ENCODE assay signal across 20 cellular contexts in the genomic region with DNA sequence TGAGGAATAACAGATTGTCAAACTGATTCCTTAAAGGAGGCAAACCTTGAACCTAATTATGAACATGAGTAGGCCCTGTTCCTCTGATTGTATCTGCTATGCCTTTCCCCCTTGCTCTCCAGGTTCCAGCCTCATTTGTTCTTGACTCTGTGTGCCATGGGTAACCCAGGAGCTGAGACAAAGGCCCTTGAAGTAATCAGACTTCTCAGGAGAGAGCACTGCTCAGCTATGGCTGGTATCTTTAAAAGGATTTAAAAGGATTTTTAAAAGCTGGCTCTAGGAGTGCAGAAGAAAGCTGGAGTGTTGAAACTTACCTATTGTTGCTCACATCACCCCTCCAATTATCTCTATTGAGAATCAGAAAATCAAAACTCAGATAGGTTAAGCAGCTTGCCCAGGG.
"Had no signal": no experiment of that assay in that cellular context is flagged by ENCODE, and none has a peak within 500 bp of the region (broad histone marks: within the 10 kb centered on the region; RNA-seq: fewer than 3 reads in every experiment).

No MANE protein-coding gene starts in this region.

- H3K4me3 ChIP-seq: coronary artery, gastrocnemius medialis, left lung, upper lobe of right lung had no signal

- H3K27me3 ChIP-seq: gastrocnemius medialis, left lung, upper lobe of right lung had no signal

- ATAC-seq: activated CD4-positive, CD25-positive, alpha-beta regulatory T cell treated with anti-CD3 and anti-CD28 coated beads, Interleukin-2, amount 50 U/mL, for 24 hours; activated CD8-positive, alpha-beta T cell treated with anti-CD3 and anti-CD28 coated beads, Interleukin-2, amount 10 ng/mL, durations not matched to agents 7 days and 5 days; esophagus mucosa; gastrocnemius medialis; left lung; stimulated activated naive B cell treated with anti-CD40 and anti-IgM and Interleukin-4, amounts not matched to agents 10 μg/mL and 1 μg/mL and 100 μg/mL, for 72 hours; upper lobe of right lung had no signal

- H3K27ac Mint-ChIP-seq: activated CD4-positive, alpha-beta T cell treated with anti-CD3 and anti-CD28 coated beads, Interleukin-2, amount 10 ng/mL, durations not matched to agents 7 days and 5 days; activated CD8-positive, alpha-beta T cell treated with anti-CD3 and anti-CD28 coated beads, Interleukin-2, amount 10 ng/mL, durations not matched to agents 7 days and 5 days; nephron; progenitor cell of endocrine pancreas; stimulated activated naive B cell treated with anti-CD40 and anti-IgM and Interleukin-4, amounts not matched to agents 10 μg/mL and 1 μg/mL and 100 μg/mL, for 72 hours had no signal

- H3K36me3 ChIP-seq: gastrocnemius medialis, left lung, upper lobe of right lung had no signal

- H3K9me3 Mint-ChIP-seq: activated CD4-positive, alpha-beta T cell treated with anti-CD3 and anti-CD28 coated beads, Interleukin-2, amount 10 ng/mL, durations not matched to agents 7 days and 5 days; nephron had no signal

- H3K36me3 Mint-ChIP-seq: stimulated activated naive B cell treated with anti-CD40 and anti-IgM and Interleukin-4, amounts not matched to agents 10 μg/mL and 1 μg/mL and 100 μg/mL, for 72 hours had no signal

- DNase-seq: activated CD4-positive, alpha-beta T cell treated with anti-CD3 and anti-CD28 coated beads, Interleukin-2, amount 10 ng/mL, durations not matched to agents 7 days and 5 days; activated CD8-positive, alpha-beta memory T cell treated with anti-CD3 and anti-CD28 coated beads, Interleukin-2, amount 50 U/mL, for 48 hours; activated CD8-positive, alpha-beta T cell treated with anti-CD3 and anti-CD28 coated beads, Interleukin-2, amount 10 ng/mL, durations not matched to agents 7 days and 5 days; activated effector memory CD4-positive, alpha-beta T cell treated with Interleukin-2 at 50 U/mL for 16 hours; activated naive CD4-positive, alpha-beta T cell treated with anti-CD3 and anti-CD28 coated beads, Interleukin-2, amount 50 U/mL, for 16 hours; activated T-cell treated with anti-CD3 and anti-CD28 coated beads, Interleukin-2, amount 50 U/mL, for 48 hours; aorta; gastrocnemius medialis; head of caudate nucleus; kidney; left lung; midbrain; stimulated activated naive B cell treated with anti-CD40 and anti-IgM and Interleukin-4, amounts not matched to agents 10 μg/mL and 1 μg/mL and 100 μg/mL, for 72 hours; T-helper 9 cell; upper lobe of right lung had no signal

- H3K27me3 Mint-ChIP-seq: activated CD4-positive, alpha-beta T cell treated with anti-CD3 and anti-CD28 coated beads, Interleukin-2, amount 10 ng/mL, durations not matched to agents 7 days and 5 days; progenitor cell of endocrine pancreas; stimulated activated naive B cell treated with anti-CD40 and anti-IgM and Interleukin-4, amounts not matched to agents 10 μg/mL and 1 μg/mL and 100 μg/mL, for 72 hours had no signal

- H3K9me3 ChIP-seq: gastrocnemius medialis, upper lobe of right lung had no signal

- H3K27ac ChIP-seq: coronary artery, gastrocnemius medialis, left lung, upper lobe of right lung had no signal

- H3K4me3 Mint-ChIP-seq: activated CD4-positive, alpha-beta T cell treated with anti-CD3 and anti-CD28 coated beads, Interleukin-2, amount 10 ng/mL, durations not matched to agents 7 days and 5 days; activated CD8-positive, alpha-beta T cell treated with anti-CD3 and anti-CD28 coated beads, Interleukin-2, amount 10 ng/mL, durations not matched to agents 7 days and 5 days; nephron; stimulated activated naive B cell treated with anti-CD40 and anti-IgM and Interleukin-4, amounts not matched to agents 10 μg/mL and 1 μg/mL and 100 μg/mL, for 72 hours had no signal

- H3K4me1 ChIP-seq: gastrocnemius medialis, left lung, upper lobe of right lung had no signal

- H3K4me1 Mint-ChIP-seq: activated CD4-positive, alpha-beta T cell treated with anti-CD3 and anti-CD28 coated beads, Interleukin-2, amount 10 ng/mL, durations not matched to agents 7 days and 5 days; nephron; stimulated activated naive B cell treated with anti-CD40 and anti-IgM and Interleukin-4, amounts not matched to agents 10 μg/mL and 1 μg/mL and 100 μg/mL, for 72 hours had no signal

- FAIRE-seq: kidney had no signal
